5 cellular contexts compared by ENCODE assay signal in genomic region chr1:57770236-57770635, GRCh38.
"Had no signal": no experiment of that assay in that cellular context is flagged by ENCODE, and none has a peak within 500 bp of the region (broad histone marks: within the 10 kb centered on the region; RNA-seq: fewer than 3 reads in every experiment).

No MANE protein-coding gene starts in this region.

- H3K9me3 Mint-ChIP-seq: GM23338, H9 had no signal

- H3K27ac Mint-ChIP-seq: GM23338, IgD-negative memory B cell had no signal

- DNase-seq: H9, HCEC 1CT had no signal

- H3K4me1 Mint-ChIP-seq: IgD-negative memory B cell had no signal

- H3K4me3 Mint-ChIP-seq: GM23338, H9, IgD-negative memory B cell had no signal

- H3K27ac ChIP-seq: HL-60 had no signal

- H3K4me3 ChIP-seq: GM23338 had no signal
